17 cellular contexts compared by ENCODE assay signal in genomic region chr2:112824701-112825099, GRCh38. TPM values are rescaled to one million over a fixed set of nuclear protein-coding genes. Genes with fewer than 3 reads are reported as not detected.
DNase-seq lines count a peak whose midpoint lies in the region; ATAC-seq, FAIRE-seq and TF ChIP-seq lines count a peak whose summit lies in the region.
"Had no signal": no experiment of that assay in that cellular context is flagged by ENCODE, and none has a peak within 500 bp of the region (broad histone marks: within the 10 kb centered on the region; RNA-seq: fewer than 3 reads in every experiment).

No MANE protein-coding gene starts in this region.

- dilution Hi-C loops in IMR-90 (cut with HindIII; ENCODE audit: low sequenced_read_pairs, unreplicated experiment), result no loop called here

- CTCF ChIA-PET in IMR-90 (lab: Yijun Ruan, JAX), result no interaction called here
- CTCF ChIA-PET in GM12878 (lab: Yijun Ruan, JAX), result interaction anchor here (1.0 to 2.1 kb wide), 2 partner anchors 10 to 76 kb away, joined by 3 to 5 read pairs; no protein-coding TSS in a partner anchor

- H3K79me2 ChIP-seq in GM12878 (ENCODE audit: control insufficient read depth, insufficient read depth, low read length), result no peaks in the 10 kb centered on the region

- BruUV-seq in IMR-90 (replicated peaks; lab: Mats Ljungman, UMichigan), result no TSS peak
- BruUV-seq in GM12878 (replicated peaks; lab: Mats Ljungman, UMichigan), result no TSS peak

- no peak overlapping the region for H3K56ac ChIP-seq in IMR-90 (ENCODE audit: extremely low read depth, insufficient read depth, low read length)

- no peak overlapping the region for H3K23ac ChIP-seq in IMR-90 (ENCODE audit: low read depth, low read length)

- H3K9ac ChIP-seq in BLaER1 (no peak overlapping the region), IMR-90 (ENCODE audit: low read depth, low read length) (no peak overlapping the region), GM12878 (ENCODE audit: control insufficient read depth, insufficient read depth, low read length) (no peak overlapping the region)

- no peak overlapping the region for H4K91ac ChIP-seq in IMR-90 (ENCODE audit: insufficient read depth, low read depth, low read length)

- H3K27ac ChIP-seq in BLaER1 (peak overlapping the region; percentile 64), IMR-90 (ENCODE audit: insufficient read depth, low read length) (no peak overlapping the region), GM12878 (ENCODE audit: control insufficient read depth, insufficient read depth) (peak overlapping the region; percentile 15; the same call in 1 of the 2 replicates), right lobe of liver (peak overlapping the region; percentile 24 to 85 (median 81))
- H3K27ac ChIP-seq: A549, SK-N-MC had no signal

- no peak overlapping the region for H2BK15ac ChIP-seq in IMR-90 (ENCODE audit: low read depth, low read length)

- DNase-seq in IMR-90 (no peak), GM12878 (ENCODE audit: low read depth, low spot score) (no peak), right lobe of liver (no peak), SKM-1 (lab: John Stamatoyannopoulos, UW; ENCODE audit: unreplicated experiment) (no peak), HTR-8/SVneo (ENCODE audit: insufficient read length, low spot score) (no peak)
- DNase-seq in stimulated activated CD4-positive, alpha-beta T cell treated with anti-CD3 and anti-CD28 coated beads, Interleukin-4, amount 100 ng/mL, for 24 hours, result no peak
- DNase-seq: DMS153, H7, NCI-H187, NCI-H345, Right ventricle myocardium superior had no signal

- TF ChIP-seq EP300 in GM12878 (IDR thresholded peaks at IDR 0.05; ENCODE audit: borderline replicate concordance in 1 of 2, control insufficient read depth in 1 of 2, low read depth in 2 of 2, low read length in 2 of 2), result no peak

- TF ChIP-seq POLR2A in IMR-90 (IDR thresholded peaks at IDR 0.05; ENCODE audit: low read depth, low read length) (no peak), GM12878 (IDR thresholded peaks at IDR 0.05; ENCODE audit: low read depth, low read length) (no peak), right lobe of liver (IDR thresholded peaks at IDR 0.05) (no peak)

- no peak overlapping the region for H3K18ac ChIP-seq in IMR-90 (ENCODE audit: low read depth, low read length)

- H3K79me1 ChIP-seq in IMR-90 (ENCODE audit: low read depth in 1 of 2, low read length in 2 of 2), result no peaks in the 10 kb centered on the region

- H3K9me3 ChIP-seq in BLaER1 (peaks cover 36% of the 10 kb centered on the region), IMR-90 (ENCODE audit: control insufficient read depth, insufficient read depth, low read length) (0 out of 2 replicates have a peak, but pooled peaks cover 1% of the 10 kb centered on the region), GM12878 (replicated peaks; ENCODE audit: control insufficient read depth, insufficient read depth, low read length) (no peaks in the 10 kb centered on the region), right lobe of liver (no peaks in the 10 kb centered on the region)
- H3K9me3 ChIP-seq: A549 had no signal

- intact Hi-C loops in IMR-90 (cut with micrococcal nuclease), result no loop called here
- intact Hi-C loops in GM12878 (cut with micrococcal nuclease; ENCODE audit: unreplicated experiment), result no loop called here
- intact Hi-C loops in right lobe of liver (cut with DNase I), result no loop called here

- H3K36me3 ChIP-seq in BLaER1 (peaks cover 10% of the 10 kb centered on the region), IMR-90 (ENCODE audit: control insufficient read depth, insufficient read depth, low read length) (no peaks in the 10 kb centered on the region), GM12878 (ENCODE audit: control insufficient read depth in 2 of 2, insufficient read depth in 2 of 2, low read length in 1 of 2) (no peaks in the 10 kb centered on the region), right lobe of liver (no peaks in the 10 kb centered on the region)

- H4K20me1 ChIP-seq in BLaER1, result no peaks in the 10 kb centered on the region
- H4K20me1 ChIP-seq in IMR-90 (ENCODE audit: insufficient read depth, low read length), result no peaks in the 10 kb centered on the region
- no peaks in the 10 kb centered on the region for H4K20me1 ChIP-seq in GM12878 (ENCODE audit: control insufficient read depth, insufficient read depth)

- no peaks in the 10 kb centered on the region; the same call in none of the 2 replicates for H3K9me1 ChIP-seq in IMR-90 (ENCODE audit: insufficient read depth, low read length)

- H3K4me1 ChIP-seq in BLaER1 (peaks cover 72% of the 10 kb centered on the region), IMR-90 (ENCODE audit: control insufficient read depth, insufficient read depth, low read length) (peaks cover 7% of the 10 kb centered on the region), GM12878 (ENCODE audit: control insufficient read depth, insufficient read depth, low read length) (peaks cover 15% of the 10 kb centered on the region), right lobe of liver (peaks cover 0 to 39% (median 16%) of the 10 kb centered on the region in 4 donors)

- RAD21 ChIA-PET in GM12878 (lab: Charles Lee; ENCODE audit: unreplicated experiment), result interaction anchor here (1.4 kb wide), 1 partner anchor 12 kb away, joined by 3 read pairs; no protein-coding TSS in a partner anchor

- POLR2A ChIA-PET in IMR-90 (lab: Charles Lee; ENCODE audit: unreplicated experiment), result no interaction called here
- POLR2A ChIA-PET in GM12878 (lab: Charles Lee), result interaction anchor here (0.5 to 1.5 kb wide), 4 partner anchors 14 to 55 kb away, joined by 3 to 4 read pairs (median 3); no protein-coding TSS in a partner anchor

- no peak overlapping the region for H4K5ac ChIP-seq in IMR-90 (ENCODE audit: low read depth, low read length)

- H3K4me2 ChIP-seq in BLaER1 (peak overlapping the region; percentile 23; the same call in 1 of the 2 replicates), IMR-90 (ENCODE audit: low read depth, low read length) (no peak overlapping the region), GM12878 (ENCODE audit: control insufficient read depth, insufficient read depth) (no peak overlapping the region)
- H3K4me2 ChIP-seq: A549 had no signal

- H2AFZ ChIP-seq in IMR-90 (replicated peaks; ENCODE audit: low read length, poor library complexity), result no peak overlapping the region
- no peak overlapping the region for H2AFZ ChIP-seq in GM12878 (ENCODE audit: control insufficient read depth, low read depth, low read length)

- 0 out of 4 replicates have a peak overlapping the region, but pooled peaks of 1 of the 2 experiments have one; percentile 29 for H4K8ac ChIP-seq in IMR-90 (ENCODE audit: low read depth in 2 of 2, low read length in 2 of 2)

- no peak overlapping the region for H3K4me3 ChIP-seq in BLaER1
- no peak overlapping the region for H3K4me3 ChIP-seq in IMR-90 (ENCODE audit: insufficient read depth, low read depth, low read length)
- no peak overlapping the region for H3K4me3 ChIP-seq in GM12878
- no peak overlapping the region for H3K4me3 ChIP-seq in right lobe of liver
- H3K4me3 ChIP-seq: A549, SK-N-MC had no signal

- H3K27me3 ChIP-seq in BLaER1, result no peaks in the 10 kb centered on the region
- H3K27me3 ChIP-seq in IMR-90 (ENCODE audit: control insufficient read depth, insufficient read depth, low read length), result no peaks in the 10 kb centered on the region
- H3K27me3 ChIP-seq in GM12878 (replicated peaks in 1 of 2; ENCODE audit: control insufficient read depth in 2 of 2, insufficient read depth in 2 of 2, low read length in 1 of 2), result no peaks in the 10 kb centered on the region
- H3K27me3 ChIP-seq in right lobe of liver, result no peaks in the 10 kb centered on the region

- in situ Hi-C loops in IMR-90 (cut with MboI; ENCODE audit: low sequenced_read_pairs) (no loop called here), GM12878 (cut with MboI) (no loop called here)

- no peak overlapping the region for H2BK120ac ChIP-seq in IMR-90 (ENCODE audit: low read depth, low read length)

- H3K14ac ChIP-seq in IMR-90 (replicated peaks; ENCODE audit: low read depth, low read length), result no peak overlapping the region

- no peak overlapping the region for H2AK5ac ChIP-seq in IMR-90 (ENCODE audit: low read depth, low read length)

- no peak overlapping the region for H3K4ac ChIP-seq in IMR-90 (ENCODE audit: low read depth, low read length)

- TF ChIP-seq CTCF in IMR-90 (conservative IDR thresholded peaks at IDR 0.05; ENCODE audit: low read depth, low read length) (no peak), GM12878 (IDR thresholded peaks at IDR 0.05 in 2 of 3, conservative IDR thresholded peaks at IDR 0.05 in 1 of 3; ENCODE audit: control insufficient read depth in 2 of 3, extremely low read depth in 1 of 3, insufficient read depth in 1 of 3, low read depth in 3 of 3, low read length in 3 of 3) (no peak), right lobe of liver (IDR thresholded peaks at IDR 0.05) (no peak)

- no peak overlapping the region for H2BK20ac ChIP-seq in IMR-90 (ENCODE audit: low read depth, low read length)

- TF ChIP-seq RAD21 in IMR-90 (IDR thresholded peaks at IDR 0.05; ENCODE audit: low read length) (no peak), GM12878 (IDR thresholded peaks at IDR 0.05; ENCODE audit: insufficient read depth, low read depth, low read length) (no peak)

- FAIRE-seq in GM12878 (lab: Jason Lieb, UNC), result no peak
- FAIRE-seq in HTR-8/SVneo (lab: Jason Lieb, UNC), result no peak
- FAIRE-seq: A549 had no signal

- no peak for ATAC-seq in IMR-90 (ENCODE audit: low read depth)
- no peak for ATAC-seq in GM12878
- peak in 3 of 4 donors; percentile 1 to 5 (median 3) for ATAC-seq in right lobe of liver
- ATAC-seq: A549, Panc1 had no signal

- SMC1A ChIA-PET in GM12878 (lab: Charles Lee; ENCODE audit: uncharacterized antibody, unreplicated experiment), result interaction anchor here (0.8 to 1.4 kb wide), 4 partner anchors 10 to 64 kb away, joined by 3 read pairs; partner anchors contain the start of gene IL1B

- H2BK5ac ChIP-seq in IMR-90 (ENCODE audit: low read depth, low read length, poor library complexity, severe bottlenecking), result peak overlapping the region; percentile 38

- no peak overlapping the region for H2AK9ac ChIP-seq in IMR-90 (replicated peaks; ENCODE audit: low read depth, low read length, poor library complexity)

RNA-seq across cellular contexts. Expression of gene IL1B, which starts 11.9 kb away (rescaled TPM):
- total RNA-seq in IMR-90 (2012; rRNA removed) (3.0 and 3.6 TPM in 2 replicates), GM12878 (2014; rRNA removed) (0.93 and 1.4 TPM in 2 replicates), GM12878 (2014; rRNA removed; fragmentation: Illumina TruSeq; extraction: Trizol) (0.88 and 1.0 TPM in 2 replicates), GM12878 (2021) (0.64 and 0.72 TPM in 2 replicates), right lobe of liver (1 to 10 TPM in 2 of 6 experiments, under 1 TPM in 3, not detected in 1; 0.19 to 4.1 (median 0.49) TPM)
- polyA plus RNA-seq in IMR-90 (2012; rRNA removed) (3.2 and 4.4 TPM in 2 replicates), GM12878 (2011; rRNA removed) (0.30 and 0.35 TPM in 2 replicates), GM12878 (2014; fragmentation: Illumina TruSeq; extraction: Trizol) (1.3 and 1.4 TPM in 2 replicates), GM12878 (2014; fragmentation: Nextera tagmentation; extraction: Ambion mirVana) (1 to 10 TPM in 1 of 2 experiments, under 1 TPM in 1; 0.57 to 1.6 TPM), GM12878 (2014; rRNA removed) (0.88 and 1.2 TPM in 2 replicates), GM12878 (2016; fragmentation: Nextera tagmentation; extraction: Ambion mirVana) (under 1 TPM; 0.20 to 0.32 TPM)
- polyA plus RNA-seq in IMR-90 (2012; cell fraction: cytosol; rRNA removed), result 5.7 and 5.9 TPM in 2 replicates
- 5.4 and 17.9 TPM in 2 replicates for polyA plus RNA-seq in IMR-90 (2012; cell fraction: nucleus; rRNA removed; ENCODE audit: low replicate concordance)
- total RNA-seq in GM12878 (2013; cell fraction: nucleolus; rRNA removed), result 3.2 and 7.2 TPM in 2 replicates
- polyA plus RNA-seq in GM12878 (2011; ENCODE audit: low read depth), result 1.4 TPM
- polyA plus RNA-seq in GM12878 (2011; cell fraction: cytosol; rRNA removed), result 0.15 and 0.17 TPM in 2 replicates
- 0.10 and 0.43 TPM in 2 replicates for polyA plus RNA-seq in GM12878 (2011; cell fraction: nucleus; rRNA removed)
- 1.5 and 2.0 TPM in 2 replicates for polyA plus RNA-seq in GM12878 (2012)
- polyA minus RNA-seq in GM12878 (2011; rRNA and poly(A)+ RNA removed), result 0.93 TPM in 1 of 2 replicates, not detected in the other
- not detected in 2 replicates for polyA minus RNA-seq in GM12878 (2011; cell fraction: cytosol; rRNA and poly(A)+ RNA removed)
- polyA minus RNA-seq in GM12878 (2011; cell fraction: nucleus; rRNA and poly(A)+ RNA removed), result 0.36 TPM in 1 of 2 replicates, not detected in the other
- total RNA-seq: H7 had no signal

RNA-seq across cellular contexts. Expression of gene IL1A, which starts 40.4 kb away (rescaled TPM):
- total RNA-seq in IMR-90 (2012; rRNA removed), result 0.83 and 1.1 TPM in 2 replicates
- 0.39 and 0.48 TPM in 2 replicates for polyA plus RNA-seq in IMR-90 (2012; rRNA removed)
- polyA plus RNA-seq in IMR-90 (2012; cell fraction: cytosol; rRNA removed), result 0.05 and 0.30 TPM in 2 replicates
- polyA plus RNA-seq in IMR-90 (2012; cell fraction: nucleus; rRNA removed; ENCODE audit: low replicate concordance), result 0.08 and 1.6 TPM in 2 replicates
- not detected in 2 replicates for total RNA-seq in GM12878 (2013; cell fraction: nucleolus; rRNA removed)
- 7.7 and 10.6 TPM in 2 replicates for total RNA-seq in GM12878 (2014; rRNA removed)
- total RNA-seq in GM12878 (2014; rRNA removed; fragmentation: Illumina TruSeq; extraction: Trizol), result 8.2 and 9.5 TPM in 2 replicates
- 6.1 and 6.6 TPM in 2 replicates for total RNA-seq in GM12878 (2021)
- polyA plus RNA-seq in GM12878 (2011; ENCODE audit: low read depth), result 4.5 TPM
- polyA plus RNA-seq in GM12878 (2011; rRNA removed), result 0.10 TPM in 1 of 2 replicates, not detected in the other
- polyA plus RNA-seq in GM12878 (2011; cell fraction: cytosol; rRNA removed), result not detected in 2 replicates
- not detected in 2 replicates for polyA plus RNA-seq in GM12878 (2011; cell fraction: nucleus; rRNA removed)
- 4.3 and 5.9 TPM in 2 replicates for polyA plus RNA-seq in GM12878 (2012)
- 8.3 and 14.3 TPM in 2 replicates for polyA plus RNA-seq in GM12878 (2014; fragmentation: Illumina TruSeq; extraction: Trizol)
- polyA plus RNA-seq in GM12878 (2014; fragmentation: Nextera tagmentation; extraction: Ambion mirVana), result 1 to 10 TPM; 5.7 to 8.7 TPM
- polyA plus RNA-seq in GM12878 (2014; rRNA removed), result 5.6 and 7.2 TPM in 2 replicates
- 1 to 10 TPM; 3.2 to 3.8 TPM for polyA plus RNA-seq in GM12878 (2016; fragmentation: Nextera tagmentation; extraction: Ambion mirVana)
- polyA minus RNA-seq in GM12878 (2011; rRNA and poly(A)+ RNA removed), result not detected in 2 replicates
- polyA minus RNA-seq in GM12878 (2011; cell fraction: cytosol; rRNA and poly(A)+ RNA removed), result not detected in 2 replicates
- not detected in 2 replicates for polyA minus RNA-seq in GM12878 (2011; cell fraction: nucleus; rRNA and poly(A)+ RNA removed)
- total RNA-seq in right lobe of liver, result not detected
- total RNA-seq: HT-29, LHCN-M2, Right ventricle myocardium superior had no signal

Comparison
In these comparisons a context has a peak if more than half of its experiments do, and no peak if none do; other contexts are left out.
1. ATAC-seq: peak in right lobe of liver (3 of 4); none in IMR-90 (single experiment) and GM12878 (single experiment).